ENCODE assay signal across 18 cellular contexts in the genomic region with DNA sequence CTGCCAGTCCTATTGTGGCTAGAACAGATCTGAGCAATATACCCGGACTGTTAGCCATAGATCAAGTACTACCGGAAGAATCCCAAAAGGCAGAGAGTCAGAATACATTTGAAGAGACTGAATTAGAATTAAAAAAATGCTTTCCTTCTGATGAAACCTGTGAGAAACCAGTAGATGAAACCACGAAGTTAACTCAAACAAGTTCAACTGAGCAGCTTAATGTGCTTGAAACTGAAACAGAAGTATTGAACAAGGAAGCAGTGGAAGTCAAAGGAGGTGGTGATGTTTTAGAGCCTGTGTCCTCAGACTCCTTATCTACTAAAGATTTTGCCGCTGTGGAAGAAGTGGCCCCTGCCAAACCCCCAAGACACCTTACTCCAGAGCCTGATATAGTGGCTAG. TPM values are rescaled to one million over a fixed set of nuclear protein-coding genes. Genes with fewer than 3 reads are reported as not detected.
DNase-seq lines count a peak whose midpoint lies in the region; ATAC-seq lines count a peak whose summit lies in the region.
"Had no signal": no experiment of that assay in that cellular context is flagged by ENCODE, and none has a peak within 500 bp of the region (broad histone marks: within the 10 kb centered on the region; RNA-seq: fewer than 3 reads in every experiment).

No MANE protein-coding gene starts in this region.

- no peaks in the 10 kb centered on the region for H3K9me3 ChIP-seq in T-helper 17 cell (ENCODE audit: control insufficient read depth, low read length, poor library complexity, severe bottlenecking)
- H3K9me3 ChIP-seq: A549, gastroesophageal sphincter, left ventricle myocardium inferior, uterus had no signal

- CTCF ChIA-PET in activated CD8-positive, alpha-beta memory T cell treated with anti-CD3 and anti-CD28 coated beads, Interleukin-2, amount 10 ng/mL, durations not matched to agents 7 days and 5 days (lab: Charles Lee), result no interaction called here

- DNase-seq in activated CD8-positive, alpha-beta memory T cell treated with anti-CD3 and anti-CD28 coated beads, Interleukin-2, amount 10 ng/mL, durations not matched to agents 7 days and 5 days, result no peak
- no peak for DNase-seq in activated CD8-positive, alpha-beta memory T cell treated with anti-CD3 and anti-CD28 coated beads, Interleukin-2, amount 50 U/mL, for 4 hours
- DNase-seq in T-helper 17 cell (no peak), iris pigment epithelial cell (ENCODE audit: low read depth) (peak; percentile 20), NCI-H510A treated with DMSO at 0.1 percent for 48 hours (lab: John Stamatoyannopoulos, UW) (no peak), NCI-H1105 (lab: John Stamatoyannopoulos, UW) (no peak)
- no peak for DNase-seq in activated CD8-positive, alpha-beta memory T cell treated with anti-CD3 and anti-CD28 coated beads, Interleukin-2, amount 50 U/mL, for 48 hours
- DNase-seq: activated gamma-delta T cell treated with Interleukin-2 at 50 U/mL for 16 hours; brain microvascular endothelial cell; left ventricle myocardium inferior; NCI-H226; stimulated activated CD4-positive, alpha-beta T cell treated with anti-CD3 and anti-CD28 coated beads, Interleukin-2, amount 100 ng/mL, for 24 hours; uterus had no signal

- no peak for ATAC-seq in activated CD8-positive, alpha-beta memory T cell treated with anti-CD3 and anti-CD28 coated beads, Interleukin-2, amount 10 ng/mL, durations not matched to agents 7 days and 5 days
- ATAC-seq in GM21423 (IDR thresholded peaks at IDR 0.05; ENCODE audit: unreplicated experiment) (peak; percentile 58), T-helper 17 cell (no peak)
- ATAC-seq: A549, gastroesophageal sphincter, WTC11 had no signal

- peaks cover 21% of the 10 kb centered on the region for H3K36me3 Mint-ChIP-seq in activated CD8-positive, alpha-beta memory T cell treated with anti-CD3 and anti-CD28 coated beads, Interleukin-2, amount 10 ng/mL, durations not matched to agents 7 days and 5 days
- peaks cover 2% of the 10 kb centered on the region for H3K36me3 Mint-ChIP-seq in T-helper 17 cell (ENCODE audit: low read depth)

- peak overlapping the region; percentile 11 for H3K27ac Mint-ChIP-seq in activated CD8-positive, alpha-beta memory T cell treated with anti-CD3 and anti-CD28 coated beads, Interleukin-2, amount 10 ng/mL, durations not matched to agents 7 days and 5 days
- H3K27ac Mint-ChIP-seq in T-helper 17 cell, result peak overlapping the region; percentile 59
- H3K27ac Mint-ChIP-seq: dendritic cell treated with granulocyte-macrophage colony-stimulating factor and Interleukin-4, amounts not matched to agents 40 ng/mL and 50 ng/mL, for 4 days; WTC11 had no signal

- H3K27me3 Mint-ChIP-seq in activated CD8-positive, alpha-beta memory T cell treated with anti-CD3 and anti-CD28 coated beads, Interleukin-2, amount 10 ng/mL, durations not matched to agents 7 days and 5 days, result no peaks in the 10 kb centered on the region
- no peaks in the 10 kb centered on the region for H3K27me3 Mint-ChIP-seq in T-helper 17 cell
- H3K27me3 Mint-ChIP-seq: dendritic cell treated with granulocyte-macrophage colony-stimulating factor and Interleukin-4, amounts not matched to agents 40 ng/mL and 50 ng/mL, for 4 days had no signal

- H3K4me1 Mint-ChIP-seq in activated CD8-positive, alpha-beta memory T cell treated with anti-CD3 and anti-CD28 coated beads, Interleukin-2, amount 10 ng/mL, durations not matched to agents 7 days and 5 days, result peaks cover 6% of the 10 kb centered on the region
- peaks cover 2% of the 10 kb centered on the region for H3K4me1 Mint-ChIP-seq in T-helper 17 cell
- H3K4me1 Mint-ChIP-seq: WTC11 had no signal

- H3K9me3 Mint-ChIP-seq in activated CD8-positive, alpha-beta memory T cell treated with anti-CD3 and anti-CD28 coated beads, Interleukin-2, amount 10 ng/mL, durations not matched to agents 7 days and 5 days (ENCODE audit: low read depth), result no peaks in the 10 kb centered on the region
- H3K9me3 Mint-ChIP-seq: dendritic cell treated with granulocyte-macrophage colony-stimulating factor and Interleukin-4, amounts not matched to agents 40 ng/mL and 50 ng/mL, for 4 days; WTC11 had no signal

- H3K4me3 Mint-ChIP-seq in activated CD8-positive, alpha-beta memory T cell treated with anti-CD3 and anti-CD28 coated beads, Interleukin-2, amount 10 ng/mL, durations not matched to agents 7 days and 5 days, result no peak overlapping the region
- no peak overlapping the region for H3K4me3 Mint-ChIP-seq in T-helper 17 cell
- H3K4me3 Mint-ChIP-seq: dendritic cell treated with granulocyte-macrophage colony-stimulating factor and Interleukin-4, amounts not matched to agents 40 ng/mL and 50 ng/mL, for 4 days; WTC11 had no signal

RNA-seq across cellular contexts. Expression of a gene that starts 46.8 kb away (rescaled TPM):
- 10 to 100 TPM; 19.5 to 21.0 TPM for total RNA-seq in activated CD8-positive, alpha-beta memory T cell treated with anti-CD3 and anti-CD28 coated beads, Interleukin-2, amount 10 ng/mL, durations not matched to agents 7 days and 5 days
- total RNA-seq in T-helper 17 cell, result 10 to 100 TPM; 15.4 to 18.0 TPM
